Comparison of ENCODE assay signal across 17 cellular contexts in genomic region chr9:132301521-132301920, GRCh38. TPM values are rescaled to one million over a fixed set of nuclear protein-coding genes. Genes with fewer than 3 reads are reported as not detected.
DNase-seq lines count a peak whose midpoint lies in the region; FAIRE-seq and TF ChIP-seq lines count a peak whose summit lies in the region.
"Had no signal": no experiment of that assay in that cellular context is flagged by ENCODE, and none has a peak within 500 bp of the region (broad histone marks: within the 10 kb centered on the region; RNA-seq: fewer than 3 reads in every experiment).

No MANE protein-coding gene starts in this region.

- no peak overlapping the region for H3K4me3 Mint-ChIP-seq in activated naive CD4-positive, alpha-beta T cell treated with anti-CD3 and anti-CD28 coated beads, Interleukin-2, amount 50 U/mL, for 24 hours
- H3K4me3 Mint-ChIP-seq in activated naive CD4-positive, alpha-beta T cell treated with anti-CD3 and anti-CD28 coated beads, Interleukin-2, amount 10 ng/mL, durations not matched to agents 7 days and 5 days: no peak overlapping the region
- H3K4me3 Mint-ChIP-seq: CD14-positive monocyte, HFFc6 had no signal

- CTCF ChIA-PET in activated naive CD4-positive, alpha-beta T cell treated with anti-CD3 and anti-CD28 coated beads, Interleukin-2, amount 10 ng/mL, durations not matched to agents 7 days and 5 days (lab: Charles Lee): no interaction called here

- H3K9me3 Mint-ChIP-seq in activated naive CD4-positive, alpha-beta T cell treated with anti-CD3 and anti-CD28 coated beads, Interleukin-2, amount 50 U/mL, for 24 hours: no peaks in the 10 kb centered on the region
- no peaks in the 10 kb centered on the region for H3K9me3 Mint-ChIP-seq in activated naive CD4-positive, alpha-beta T cell treated with anti-CD3 and anti-CD28 coated beads, Interleukin-2, amount 10 ng/mL, durations not matched to agents 7 days and 5 days
- H3K9me3 Mint-ChIP-seq: CD14-positive monocyte, HFFc6 had no signal

- H3K27me3 Mint-ChIP-seq in activated naive CD4-positive, alpha-beta T cell treated with anti-CD3 and anti-CD28 coated beads, Interleukin-2, amount 50 U/mL, for 24 hours: no peaks in the 10 kb centered on the region
- no peaks in the 10 kb centered on the region for H3K27me3 Mint-ChIP-seq in activated naive CD4-positive, alpha-beta T cell treated with anti-CD3 and anti-CD28 coated beads, Interleukin-2, amount 10 ng/mL, durations not matched to agents 7 days and 5 days

- H3K36me3 Mint-ChIP-seq in activated naive CD4-positive, alpha-beta T cell treated with anti-CD3 and anti-CD28 coated beads, Interleukin-2, amount 50 U/mL, for 24 hours: peaks cover 23% of the 10 kb centered on the region
- H3K36me3 Mint-ChIP-seq in activated naive CD4-positive, alpha-beta T cell treated with anti-CD3 and anti-CD28 coated beads, Interleukin-2, amount 10 ng/mL, durations not matched to agents 7 days and 5 days: peaks cover 56% of the 10 kb centered on the region

- peak overlapping the region; percentile 12 for H3K27ac Mint-ChIP-seq in activated naive CD4-positive, alpha-beta T cell treated with anti-CD3 and anti-CD28 coated beads, Interleukin-2, amount 50 U/mL, for 24 hours
- H3K27ac Mint-ChIP-seq in activated naive CD4-positive, alpha-beta T cell treated with anti-CD3 and anti-CD28 coated beads, Interleukin-2, amount 10 ng/mL, durations not matched to agents 7 days and 5 days: no peak overlapping the region
- H3K27ac Mint-ChIP-seq: HFFc6 had no signal

- no peak for FAIRE-seq in bronchial epithelial cell (lab: Jason Lieb, UNC)
- FAIRE-seq: H54 had no signal

- no peaks in the 10 kb centered on the region for H3K27me3 ChIP-seq in bronchial epithelial cell (ENCODE audit: control insufficient read depth, insufficient read depth, low read length)

- H3K36me3 ChIP-seq in bronchial epithelial cell (ENCODE audit: control insufficient read depth, insufficient read depth, low read length): peaks cover 10% of the 10 kb centered on the region

- TF ChIP-seq CTCF in bronchial epithelial cell (IDR thresholded peaks at IDR 0.05; ENCODE audit: insufficient read depth, low read length, severe bottlenecking): no peak

- H3K4me1 Mint-ChIP-seq in activated naive CD4-positive, alpha-beta T cell treated with anti-CD3 and anti-CD28 coated beads, Interleukin-2, amount 50 U/mL, for 24 hours: peaks cover 28% of the 10 kb centered on the region
- H3K4me1 Mint-ChIP-seq in activated naive CD4-positive, alpha-beta T cell treated with anti-CD3 and anti-CD28 coated beads, Interleukin-2, amount 10 ng/mL, durations not matched to agents 7 days and 5 days: peaks cover 2% of the 10 kb centered on the region
- H3K4me1 Mint-ChIP-seq: CD14-positive monocyte had no signal

- no peak overlapping the region for H3K4me3 ChIP-seq in bronchial epithelial cell (ENCODE audit: low read depth, low read length)

- DNase-seq in activated naive CD4-positive, alpha-beta T cell treated with anti-CD3 and anti-CD28 coated beads, Interleukin-2, amount 10 ng/mL, durations not matched to agents 7 days and 5 days: no peak
- DNase-seq in OCI-M1 (lab: John Stamatoyannopoulos, UW) (peak; percentile 8), bronchial epithelial cell (ENCODE audit: low read depth) (peak; percentile 7), DMS 273 treated with DMSO at 0.1 percent for 48 hours (lab: John Stamatoyannopoulos, UW) (no peak), HCEC 1CT (no peak), nucleus accumbens (lab: John Stamatoyannopoulos, UW) (no peak)
- DNase-seq: ACHN, DMS79 treated with DMSO at 0.1 percent for 48 hours, HFFc6, KG1, NCI-H1694 treated with DMSO at 0.1 percent for 48 hours, NCI-H510A treated with DMSO at 0.1 percent for 48 hours, RPMI8226, SHP77 treated with DMSO at 0.1 percent for 48 hours had no signal

RNA-seq across cellular contexts. Expression of gene SETX, which starts 53.3 kb away (rescaled TPM):
- total RNA-seq in bronchial epithelial cell: 72.1 and 73.9 TPM in 2 replicates

Comparison
In these comparisons a context has a peak if more than half of its experiments do, and no peak if none do; other contexts are left out.
1. DNase-seq: peak in OCI-M1 (single experiment) and bronchial epithelial cell (single experiment); none in activated naive CD4-positive, alpha-beta T cell treated with anti-CD3 and anti-CD28 coated beads, Interleukin-2, amount 10 ng/mL, durations not matched to agents 7 days and 5 days (single experiment), DMS 273 treated with DMSO at 0.1 percent for 48 hours (single experiment), HCEC 1CT (single experiment) and nucleus accumbens (0 of 56).